ENCODE assay signal across 10 cellular contexts in the genomic region with DNA sequence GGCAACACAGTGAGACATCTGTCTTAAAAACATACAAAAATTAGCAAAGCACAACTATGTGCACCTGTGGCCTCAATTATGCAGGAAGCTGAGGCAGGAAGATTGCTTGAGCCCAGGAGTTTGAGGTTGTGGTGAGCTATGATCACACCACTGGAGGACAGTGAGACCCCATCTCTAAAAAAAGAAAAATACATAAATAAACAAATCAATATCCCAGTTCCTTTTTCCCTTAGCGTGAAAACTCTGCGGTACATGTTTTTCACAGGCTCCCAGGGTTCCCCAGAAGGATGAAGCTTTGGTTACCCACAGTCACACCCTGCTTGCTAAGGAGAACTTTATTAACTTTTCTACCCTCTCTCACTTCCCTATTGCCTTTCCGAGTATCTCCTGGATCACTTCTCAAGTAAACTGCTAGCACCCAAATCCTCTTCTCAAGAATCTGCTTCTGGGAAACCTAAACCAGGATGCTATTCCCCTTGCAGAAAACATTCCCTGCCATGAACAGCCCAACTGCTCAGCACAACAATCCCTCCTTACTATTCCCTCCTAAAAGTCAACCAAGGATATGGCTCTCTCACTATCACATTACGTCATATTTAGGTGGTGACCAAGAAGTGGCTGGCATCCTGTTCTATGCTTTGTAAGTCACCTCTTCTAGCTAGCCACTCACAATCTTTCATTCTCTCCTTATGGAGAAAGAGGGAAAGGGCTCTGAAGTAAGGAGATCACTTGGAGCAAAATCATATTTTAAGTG.
DNase-seq lines count a peak whose midpoint lies in the region; ATAC-seq, FAIRE-seq and TF ChIP-seq lines count a peak whose summit lies in the region.
"Had no signal": no experiment of that assay in that cellular context is flagged by ENCODE, and none has a peak within 500 bp of the region (broad histone marks: within the 10 kb centered on the region; RNA-seq: fewer than 3 reads in every experiment).

No MANE protein-coding gene starts in this region.

- TF ChIP-seq CTCF in GM12878 (IDR thresholded peaks at IDR 0.05 in 2 of 3, conservative IDR thresholded peaks at IDR 0.05 in 1 of 3; ENCODE audit: control insufficient read depth in 2 of 3, extremely low read depth in 1 of 3, insufficient read depth in 1 of 3, low read depth in 3 of 3, low read length in 3 of 3): no peak
- no peak for TF ChIP-seq CTCF in HFFc6 (IDR thresholded peaks at IDR 0.05)

- in situ Hi-C loops in GM12878 (cut with MboI): loop anchor here (25.0 kb wide), 1 partner anchor 1247 kb away; a partner anchor contains a TSS

- H3K9me3 Mint-ChIP-seq in HFFc6: no peaks in the 10 kb centered on the region

- H3K36me3 ChIP-seq in GM12878 (ENCODE audit: control insufficient read depth in 2 of 2, insufficient read depth in 2 of 2, low read length in 1 of 2): peaks cover 0 to 2% of the 10 kb centered on the region in 2 experiments; a peak in 2 of 4 replicates

- H3K9ac ChIP-seq in GM12878 (ENCODE audit: control insufficient read depth, insufficient read depth, low read length): no peak overlapping the region

- WGBS in GM12878 (ENCODE audit: insufficient coverage, insufficient replicate concordance, low lambda C conversion rate, missing lambda C conversion rate): 10% methylated on average over 4 of the region's 4 CpGs

- RAD21 ChIA-PET in GM12878 (lab: Charles Lee; ENCODE audit: unreplicated experiment): interaction anchor here (1.0 to 6.0 kb wide), 5 partner anchors 10 to 68 kb away, joined by 3 to 51 read pairs (median 4); no protein-coding TSS in a partner anchor

- H3K9me3 ChIP-seq in GM12878 (replicated peaks; ENCODE audit: control insufficient read depth, insufficient read depth, low read length): no peaks in the 10 kb centered on the region; the same call in 2 of the 3 replicates

- intact Hi-C loops in GM12878 (cut with micrococcal nuclease; ENCODE audit: unreplicated experiment): loop anchor here (5.0 kb wide), 2 partner anchors 43 to 77 kb away; no protein-coding TSS in a partner anchor

- H3K4me1 Mint-ChIP-seq in HFFc6 (ENCODE audit: low read depth): peaks cover 5% of the 10 kb centered on the region; the same call in 1 of the 2 replicates

- no peak overlapping the region for H3K4me3 ChIP-seq in GM12878
- H3K4me3 ChIP-seq: lung had no signal

- no peak for TF ChIP-seq RAD21 in GM12878 (IDR thresholded peaks at IDR 0.05; ENCODE audit: insufficient read depth, low read depth, low read length)

- no peak overlapping the region for H3K27ac Mint-ChIP-seq in HFFc6

- peaks cover 60% of the 10 kb centered on the region for H3K79me2 ChIP-seq in GM12878 (ENCODE audit: control insufficient read depth, insufficient read depth, low read length)

- no TSS peak for BruUV-seq in GM12878 (replicated peaks; lab: Mats Ljungman, UMichigan)

- ATAC-seq in GM18498 (IDR thresholded peaks at IDR 0.05; ENCODE audit: unreplicated experiment): peak; percentile 66
- peak; percentile 53 for ATAC-seq in GM21360 (IDR thresholded peaks at IDR 0.05; ENCODE audit: unreplicated experiment)
- peak; percentile 72 for ATAC-seq in HG03342 (IDR thresholded peaks at IDR 0.05; ENCODE audit: unreplicated experiment)
- ATAC-seq in GM12878: peak; percentile 62

- peak; percentile 72 for DNase-seq in GM12878 (ENCODE audit: low read depth, low spot score)
- DNase-seq in AG08395 (ENCODE audit: low spot score): no peak
- no peak for DNase-seq in caudate nucleus (lab: John Stamatoyannopoulos, UW)
- DNase-seq in NCI-H1092 treated with DMSO at 0.1 percent for 48 hours (lab: John Stamatoyannopoulos, UW): no peak
- DNase-seq in HFFc6: no peak

- no peaks in the 10 kb centered on the region for H3K27me3 ChIP-seq in GM12878 (replicated peaks in 1 of 2; ENCODE audit: control insufficient read depth in 2 of 2, insufficient read depth in 2 of 2, low read length in 1 of 2)

- no peaks in the 10 kb centered on the region; the same call in 1 of the 2 replicates for H3K27me3 Mint-ChIP-seq in HFFc6 (ENCODE audit: insufficient read depth)

- peak; percentile 91 for FAIRE-seq in GM12878 (lab: Jason Lieb, UNC)
- FAIRE-seq: endothelial cell of umbilical vein had no signal

- TF ChIP-seq POLR2A in GM12878 (IDR thresholded peaks at IDR 0.05; ENCODE audit: low read depth, low read length): no peak

- H3K4me2 ChIP-seq in GM12878 (ENCODE audit: control insufficient read depth, insufficient read depth): peak overlapping the region; percentile 28; the same call in 1 of the 2 replicates

- H3K4me1 ChIP-seq in GM12878 (ENCODE audit: control insufficient read depth, insufficient read depth, low read length): peaks cover 9% of the 10 kb centered on the region

- CTCF ChIA-PET in GM12878 (lab: Yijun Ruan, JAX): interaction anchor here (0.9 to 4.0 kb wide), 8 partner anchors 13 to 77 kb away, joined by 3 to 16 read pairs (median 4); no protein-coding TSS in a partner anchor

- TF ChIP-seq EP300 in GM12878 (IDR thresholded peaks at IDR 0.05; ENCODE audit: borderline replicate concordance in 1 of 2, control insufficient read depth in 1 of 2, low read depth in 2 of 2, low read length in 2 of 2): 0 out of 4 replicates have a peak, but pooled peaks of 1 of the 2 experiments have one; percentile 25

- no peaks in the 10 kb centered on the region for H4K20me1 ChIP-seq in GM12878 (ENCODE audit: control insufficient read depth, insufficient read depth)

- SMC1A ChIA-PET in GM12878 (lab: Charles Lee; ENCODE audit: uncharacterized antibody, unreplicated experiment): interaction anchor here (0.9 to 10.9 kb wide), 9 partner anchors 11 to 77 kb away, joined by 3 to 152 read pairs (median 6); no protein-coding TSS in a partner anchor

- no peak overlapping the region for H2AFZ ChIP-seq in GM12878 (ENCODE audit: control insufficient read depth, low read depth, low read length)

- H3K4me3 Mint-ChIP-seq in HFFc6: no peak overlapping the region

- H3K27ac ChIP-seq in GM12878 (ENCODE audit: control insufficient read depth, insufficient read depth): peak overlapping the region; percentile 40
- H3K27ac ChIP-seq in caudate nucleus (ENCODE audit: low read depth, low read length): no peak overlapping the region

- POLR2A ChIA-PET in GM12878 (lab: Charles Lee): interaction anchor here (0.6 to 2.9 kb wide), 3 partner anchors 11 to 17 kb away, joined by 4 to 17 read pairs (median 4); no protein-coding TSS in a partner anchor

- no peaks in the 10 kb centered on the region for H3K36me3 Mint-ChIP-seq in HFFc6 (ENCODE audit: low read depth)

TF ChIP-seq in GM12878, 131 proteins besides CTCF, POLR2A, EP300 and RAD21 (continues in another document):
- TF ChIP-seq, protein P1, sequence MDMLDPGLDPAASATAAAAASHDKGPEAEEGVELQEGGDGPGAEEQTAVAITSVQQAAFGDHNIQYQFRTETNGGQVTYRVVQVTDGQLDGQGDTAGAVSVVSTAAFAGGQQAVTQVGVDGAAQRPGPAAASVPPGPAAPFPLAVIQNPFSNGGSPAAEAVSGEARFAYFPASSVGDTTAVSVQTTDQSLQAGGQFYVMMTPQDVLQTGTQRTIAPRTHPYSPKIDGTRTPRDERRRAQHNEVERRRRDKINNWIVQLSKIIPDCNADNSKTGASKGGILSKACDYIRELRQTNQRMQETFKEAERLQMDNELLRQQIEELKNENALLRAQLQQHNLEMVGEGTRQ (IDR thresholded peaks at IDR 0.05; ENCODE audit: borderline replicate concordance, low read depth, low read length): no peak
- TF ChIP-seq, protein P2, sequence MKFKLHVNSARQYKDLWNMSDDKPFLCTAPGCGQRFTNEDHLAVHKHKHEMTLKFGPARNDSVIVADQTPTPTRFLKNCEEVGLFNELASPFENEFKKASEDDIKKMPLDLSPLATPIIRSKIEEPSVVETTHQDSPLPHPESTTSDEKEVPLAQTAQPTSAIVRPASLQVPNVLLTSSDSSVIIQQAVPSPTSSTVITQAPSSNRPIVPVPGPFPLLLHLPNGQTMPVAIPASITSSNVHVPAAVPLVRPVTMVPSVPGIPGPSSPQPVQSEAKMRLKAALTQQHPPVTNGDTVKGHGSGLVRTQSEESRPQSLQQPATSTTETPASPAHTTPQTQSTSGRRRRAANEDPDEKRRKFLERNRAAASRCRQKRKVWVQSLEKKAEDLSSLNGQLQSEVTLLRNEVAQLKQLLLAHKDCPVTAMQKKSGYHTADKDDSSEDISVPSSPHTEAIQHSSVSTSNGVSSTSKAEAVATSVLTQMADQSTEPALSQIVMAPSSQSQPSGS (IDR thresholded peaks at IDR 0.05; ENCODE audit: low read length): peak; percentile 37; the same call in 1 of the 2 replicates
- no peak for TF ChIP-seq PAX5 (IDR thresholded peaks at IDR 0.05; ENCODE audit: borderline replicate concordance, low read depth, low read length)
- no peak for TF ChIP-seq GABPA (IDR thresholded peaks at IDR 0.05; ENCODE audit: low read depth)
- peak; percentile 46; the same call in 1 of the 2 replicates for TF ChIP-seq DPF2 (IDR thresholded peaks at IDR 0.05)
- no peak for TF ChIP-seq ESRRA (IDR thresholded peaks at IDR 0.05; ENCODE audit: low read length)
- TF ChIP-seq, protein P3, sequence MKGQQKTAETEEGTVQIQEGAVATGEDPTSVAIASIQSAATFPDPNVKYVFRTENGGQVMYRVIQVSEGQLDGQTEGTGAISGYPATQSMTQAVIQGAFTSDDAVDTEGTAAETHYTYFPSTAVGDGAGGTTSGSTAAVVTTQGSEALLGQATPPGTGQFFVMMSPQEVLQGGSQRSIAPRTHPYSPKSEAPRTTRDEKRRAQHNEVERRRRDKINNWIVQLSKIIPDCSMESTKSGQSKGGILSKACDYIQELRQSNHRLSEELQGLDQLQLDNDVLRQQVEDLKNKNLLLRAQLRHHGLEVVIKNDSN (IDR thresholded peaks at IDR 0.05; ENCODE audit: borderline replicate concordance, extremely low read length, insufficient read depth, low read depth, low read length): no peak
- TF ChIP-seq FOXK2 (IDR thresholded peaks at IDR 0.05): no peak
- no peak for TF ChIP-seq TCF3 (IDR thresholded peaks at IDR 0.05; ENCODE audit: borderline replicate concordance, insufficient read depth, low read depth, low read length)
